Comparison of ENCODE assay signal across 1 cellular context in genomic region chr21:43343095-43343991, GRCh38.
TF ChIP-seq lines count a peak whose summit lies in the region.

No MANE protein-coding gene starts in this region.

TF ChIP-seq in HepG2, 621 proteins besides CTCF, POLR2A, EP300 and RAD21 (continued from another document and continues in another):
- TF ChIP-seq ZBTB4 (CRISPR knock-in tag; IDR thresholded peaks at IDR 0.05; ENCODE audit: borderline replicate concordance) = no peak; the same call in 1 of the 2 replicates
- no peak for TF ChIP-seq DDIT3 (CRISPR knock-in tag; IDR thresholded peaks at IDR 0.05)
- no peak for TF ChIP-seq SNAPC5 (CRISPR knock-in tag; IDR thresholded peaks at IDR 0.05; ENCODE audit: borderline replicate concordance)
- TF ChIP-seq ZNF230 (CRISPR knock-in tag; IDR thresholded peaks at IDR 0.05) = no peak
- no peak for TF ChIP-seq ZNF460 (CRISPR knock-in tag; IDR thresholded peaks at IDR 0.05; ENCODE audit: borderline replicate concordance)
- TF ChIP-seq DR1 (CRISPR knock-in tag; IDR thresholded peaks at IDR 0.05) = peak; percentile 91
- TF ChIP-seq KLF11 (CRISPR knock-in tag; IDR thresholded peaks at IDR 0.05) = no peak
- peak; percentile 16; the same call in 1 of the 2 replicates for TF ChIP-seq PHF8 (CRISPR knock-in tag; IDR thresholded peaks at IDR 0.05)
- TF ChIP-seq SOX6 (IDR thresholded peaks at IDR 0.05) = no peak
- TF ChIP-seq SOX6 (CRISPR knock-in tag; IDR thresholded peaks at IDR 0.05) = peak; percentile 75
- 0 out of 2 replicates have a peak, but pooled peaks have one; percentile 48 for TF ChIP-seq BRF2 (CRISPR knock-in tag; IDR thresholded peaks at IDR 0.05)
- no peak for TF ChIP-seq MAZ (IDR thresholded peaks at IDR 0.05; ENCODE audit: borderline replicate concordance, low read depth, low read length)
- peak; percentile 56 for TF ChIP-seq MAZ (CRISPR knock-in tag; IDR thresholded peaks at IDR 0.05; ENCODE audit: low read depth)
- TF ChIP-seq ZNF788 (CRISPR knock-in tag; IDR thresholded peaks at IDR 0.05; ENCODE audit: borderline replicate concordance) = peak; percentile 86; the same call in 1 of the 2 replicates
- TF ChIP-seq YEATS4 (CRISPR knock-in tag; IDR thresholded peaks at IDR 0.05; ENCODE audit: borderline replicate concordance) = peak; percentile 61; the same call in 1 of the 2 replicates
- TF ChIP-seq RFX3 (CRISPR knock-in tag; IDR thresholded peaks at IDR 0.05) = no peak
- TF ChIP-seq HINFP (CRISPR knock-in tag; IDR thresholded peaks at IDR 0.05; ENCODE audit: low read depth) = no peak
- no peak for TF ChIP-seq TBP (CRISPR knock-in tag; IDR thresholded peaks at IDR 0.05)
- no peak for TF ChIP-seq CREB1 (IDR thresholded peaks at IDR 0.05)
- TF ChIP-seq CREB1 (CRISPR knock-in tag; IDR thresholded peaks at IDR 0.05) = no peak
- TF ChIP-seq ZNF710 (CRISPR knock-in tag; IDR thresholded peaks at IDR 0.05; ENCODE audit: borderline replicate concordance) = peak; percentile 77; the same call in 1 of the 2 replicates
- peak; percentile 49; the same call in 1 of the 2 replicates for TF ChIP-seq GABPB1 (CRISPR knock-in tag; IDR thresholded peaks at IDR 0.05)
- no peak for TF ChIP-seq ZNF747 (CRISPR knock-in tag; IDR thresholded peaks at IDR 0.05; ENCODE audit: borderline replicate concordance)
- no peak for TF ChIP-seq MIXL1 (CRISPR knock-in tag; IDR thresholded peaks at IDR 0.05)
- TF ChIP-seq KLF13 (CRISPR knock-in tag; IDR thresholded peaks at IDR 0.05) = no peak
- TF ChIP-seq MXD3 (CRISPR knock-in tag; IDR thresholded peaks at IDR 0.05) = peak; percentile 34; the same call in 1 of the 2 replicates
- peak; percentile 48; the same call in 1 of the 2 replicates for TF ChIP-seq RCOR2 (CRISPR knock-in tag; IDR thresholded peaks at IDR 0.05)
- TF ChIP-seq CENPBD1 (CRISPR knock-in tag; IDR thresholded peaks at IDR 0.05; ENCODE audit: borderline replicate concordance, low read depth) = no peak
- no peak for TF ChIP-seq ZNF547 (CRISPR knock-in tag; IDR thresholded peaks at IDR 0.05)
- TF ChIP-seq MYC (CRISPR knock-in tag; IDR thresholded peaks at IDR 0.05; ENCODE audit: borderline replicate concordance) = peak; percentile 51; the same call in 1 of the 2 replicates
- 0 out of 2 replicates have a peak, but pooled peaks have one; percentile 56 for TF ChIP-seq ZNF678 (CRISPR knock-in tag; IDR thresholded peaks at IDR 0.05)
- no peak for TF ChIP-seq RELA (CRISPR knock-in tag; IDR thresholded peaks at IDR 0.05)
- TF ChIP-seq SIX4 (CRISPR knock-in tag; IDR thresholded peaks at IDR 0.05) = no peak
- TF ChIP-seq MLX (CRISPR knock-in tag; IDR thresholded peaks at IDR 0.05) = no peak
- peak; percentile 68; the same call in 1 of the 2 replicates for TF ChIP-seq TARDBP (CRISPR knock-in tag; IDR thresholded peaks at IDR 0.05)
- TF ChIP-seq ZBTB33 (CRISPR knock-in tag; IDR thresholded peaks at IDR 0.05) = peak; percentile 10; the same call in 1 of the 2 replicates
- TF ChIP-seq ZBTB43 (CRISPR knock-in tag; conservative IDR thresholded peaks at IDR 0.05) = peak; percentile 78
- no peak for TF ChIP-seq MAFF (IDR thresholded peaks at IDR 0.05; ENCODE audit: low read depth, low read length)
- TF ChIP-seq ZNF326 (CRISPR knock-in tag; IDR thresholded peaks at IDR 0.05; ENCODE audit: borderline replicate concordance) = no peak
- peak; percentile 49; the same call in 1 of the 2 replicates for TF ChIP-seq ARNTL (CRISPR knock-in tag; IDR thresholded peaks at IDR 0.05)
- peak; percentile 90 for TF ChIP-seq RXRB (CRISPR knock-in tag; IDR thresholded peaks at IDR 0.05; ENCODE audit: borderline replicate concordance)
- no peak for TF ChIP-seq WIZ (CRISPR knock-in tag; IDR thresholded peaks at IDR 0.05)
- TF ChIP-seq ZNF251 (CRISPR knock-in tag; IDR thresholded peaks at IDR 0.05) = no peak
- TF ChIP-seq POLR2G (IDR thresholded peaks at IDR 0.05; ENCODE audit: low read depth, low read length) = no peak
- peak; percentile 97 for TF ChIP-seq THRA (CRISPR knock-in tag; IDR thresholded peaks at IDR 0.05; ENCODE audit: borderline replicate concordance)
- TF ChIP-seq ZBTB26 (CRISPR knock-in tag; IDR thresholded peaks at IDR 0.05; ENCODE audit: borderline replicate concordance) = no peak
- 0 out of 2 replicates have a peak, but pooled peaks have one; percentile 64 for TF ChIP-seq KLF15 (CRISPR knock-in tag; IDR thresholded peaks at IDR 0.05; ENCODE audit: borderline replicate concordance)
- TF ChIP-seq MTERF4 (CRISPR knock-in tag; IDR thresholded peaks at IDR 0.05) = no peak
- TF ChIP-seq SP1 (IDR thresholded peaks at IDR 0.05) = no peak
- TF ChIP-seq SP1 (CRISPR knock-in tag; IDR thresholded peaks at IDR 0.05) = peak; percentile 43; the same call in 1 of the 2 replicates
- TF ChIP-seq ZNF550 (CRISPR knock-in tag; IDR thresholded peaks at IDR 0.05; ENCODE audit: borderline replicate concordance) = no peak
